In the genomic region with DNA sequence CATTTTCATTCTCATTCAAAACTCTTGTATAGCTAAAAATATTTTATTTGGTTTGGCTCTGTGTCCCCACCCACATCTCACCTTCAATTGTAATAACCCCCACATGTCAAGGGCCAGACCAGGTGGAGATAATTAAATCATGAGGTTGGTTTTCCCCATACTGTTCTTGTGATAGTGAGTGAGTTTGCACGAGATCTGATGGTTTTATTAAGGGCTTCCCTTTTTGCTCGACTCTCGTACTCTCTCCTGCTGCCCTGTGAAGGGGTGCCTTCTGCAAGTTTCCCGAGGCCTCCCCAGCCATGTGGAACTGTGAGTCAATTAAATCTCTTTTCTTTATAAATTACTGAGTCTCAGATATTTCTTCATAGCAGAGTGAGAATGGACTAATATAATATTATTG, we compare ENCODE assay signal across 35 cellular contexts.
"Had no signal": no experiment of that assay in that cellular context is flagged by ENCODE, and none has a peak within 500 bp of the region (broad histone marks: within the 10 kb centered on the region; RNA-seq: fewer than 3 reads in every experiment).

No MANE protein-coding gene starts in this region.

- H3K36me3 ChIP-seq: MG63 had no signal

- DNase-seq: Karpas-422, Kasumi-1, MG63, MM.1S, MV-4-11, NCI-H1048, NCI-H1092, NCI-H1092 treated with DMSO at 0.1 percent for 48 hours, NCI-H1105, NCI-H1105 treated with DMSO at 0.1 percent for 48 hours, NCI-H1417, NCI-H1417 treated with DMSO at 0.1 percent for 48 hours, NCI-H1436, NCI-H1436 treated with DMSO at 0.1 percent for 48 hours, NCI-H146, NCI-H1694, NCI-H1694 treated with DMSO at 0.1 percent for 48 hours, NCI-H187, NCI-H187 treated with DMSO at 0.1 percent for 48 hours, NCI-H1930, NCI-H2029, NCI-H2029 treated with DMSO at 0.1 percent for 48 hours, NCI-H2081, NCI-H2081 treated with DMSO at 0.1 percent for 48 hours, NCI-H2107, NCI-H2171, NCI-H2171 treated with DMSO at 0.1 percent for 48 hours, NCI-H2227 treated with DMSO at 0.1 percent for 48 hours, NCI-H226, NCI-H345, NCI-H446, NCI-H446 treated with DMSO at 0.1 percent for 48 hours, NCI-H510A, NCI-H510A treated with DMSO at 0.1 percent for 48 hours, NCI-H524 had no signal

- H3K27me3 ChIP-seq: MG63 had no signal

- H3K4me3 ChIP-seq: MG63 had no signal

- H3K9me3 ChIP-seq: MG63 had no signal
